In genomic region chr6:42453027-42453648, GRCh38 we compare ENCODE assay signal across 8 cellular contexts. TPM values are rescaled to one million over a fixed set of nuclear protein-coding genes. Genes with fewer than 3 reads are reported as not detected.
DNase-seq lines count a peak whose midpoint lies in the region; ATAC-seq lines count a peak whose summit lies in the region.

No MANE protein-coding gene starts in this region.

- peak overlapping the region; percentile 68 to 75 for H3K9ac ChIP-seq in mucosa of rectum (ENCODE audit: low read depth in 1 of 2, low read length in 2 of 2)

- H3K4me3 ChIP-seq in mucosa of rectum (ENCODE audit: low read length in 2 of 2): peak overlapping the region; percentile 72 to 86

- H3K27ac ChIP-seq in epithelial cell of prostate (peak overlapping the region; percentile 64), mucosa of rectum (ENCODE audit: low read depth in 2 of 2, low read length in 2 of 2) (peak overlapping the region; percentile 85 to 93)

- no peaks in the 10 kb centered on the region for H3K36me3 ChIP-seq in mucosa of rectum (ENCODE audit: control insufficient read depth in 2 of 2, insufficient read depth in 2 of 2, low read length in 2 of 2)

- H3K9me3 ChIP-seq in mucosa of rectum (ENCODE audit: control insufficient read depth in 2 of 2, low read length in 2 of 2): no peaks in the 10 kb centered on the region

- H3K4me1 ChIP-seq in mucosa of rectum (ENCODE audit: control insufficient read depth in 2 of 2, insufficient read depth in 2 of 2, low read length in 2 of 2): peaks cover 15 to 23% of the 10 kb centered on the region in 2 donors

- ATAC-seq in GM19324 (IDR thresholded peaks at IDR 0.05; ENCODE audit: low FRiP score, unreplicated experiment): peak; percentile 53

- no peaks in the 10 kb centered on the region for H3K27me3 ChIP-seq in mucosa of rectum (ENCODE audit: control insufficient read depth in 2 of 2, insufficient read depth in 2 of 2, low read length in 2 of 2)

- DNase-seq in AML-193 (lab: John Stamatoyannopoulos, UW): peak; percentile 76 to 85
- DNase-seq in HT1080 (ENCODE audit: low read depth): peak; percentile 83
- peak; percentile 84 for DNase-seq in NOMO-1 treated with DMSO at 0.1 percent for 48 hours (lab: John Stamatoyannopoulos, UW; ENCODE audit: unreplicated experiment)
- DNase-seq in activated T-cell treated with anti-CD3 and anti-CD28 coated beads for 4 hours: peak; percentile 57
- DNase-seq in epithelial cell of prostate (ENCODE audit: low read depth, low spot score): no peak
- DNase-seq in stimulated activated CD8-positive, alpha-beta memory T cell treated with anti-CD3 and anti-CD28 coated beads, Interleukin-7, amount 100 ng/mL, for 4 hours (ENCODE audit: low read depth in 2 of 2): peak; percentile 45 to 75

RNA-seq across cellular contexts. Expression of gene TRERF1, which starts 1.4 kb away (rescaled TPM):
- 7.0 and 11.4 TPM in 2 replicates for total RNA-seq in HT1080 (2014; rRNA removed; shearing (Covaris generic))
- 9.0 and 11.7 TPM in 2 replicates for polyA plus RNA-seq in HT1080 (2015; cell fraction: cytosol; rRNA removed)
- 17.1 and 17.9 TPM in 2 replicates for polyA plus RNA-seq in HT1080 (2015; cell fraction: nucleus; rRNA removed)
